ENCODE assay signal across 2 cellular contexts in genomic region chr10:119652361-119652760, GRCh38.
TF ChIP-seq lines count a peak whose summit lies in the region.

No MANE protein-coding gene starts in this region.

TF ChIP-seq in GM23338, 12 proteins besides CTCF, POLR2A, EP300 and RAD21:
- TF ChIP-seq JUNB (IDR thresholded peaks at IDR 0.05; ENCODE audit: unreplicated experiment) (no peak), ZNF331 (CRISPR knock-in tag; IDR thresholded peaks at IDR 0.05; ENCODE audit: low read depth) (no peak), EZH2phosphoT487 (IDR thresholded peaks at IDR 0.05; ENCODE audit: unreplicated experiment) (no peak), REST (IDR thresholded peaks at IDR 0.05; ENCODE audit: unreplicated experiment) (no peak), STAT1 (IDR thresholded peaks at IDR 0.05; ENCODE audit: unreplicated experiment) (no peak)

TF ChIP-seq in GM12891, 5 proteins besides CTCF, POLR2A, EP300 and RAD21:
- TF ChIP-seq POU2F2 (IDR thresholded peaks at IDR 0.05; ENCODE audit: low read depth, low read length) (no peak), SPI1 (IDR thresholded peaks at IDR 0.05; ENCODE audit: low read depth, low read length) (no peak), PAX5 (IDR thresholded peaks at IDR 0.05; ENCODE audit: insufficient read depth, low read length, severe bottlenecking) (no peak), POLR2AphosphoS5 (IDR thresholded peaks at IDR 0.05; ENCODE audit: low read depth, low read length) (no peak), TAF1 (IDR thresholded peaks at IDR 0.05; ENCODE audit: low read depth, low read length) (no peak)
